Comparison of ENCODE assay signal across 6 cellular contexts in genomic region chr11:77697865-77698264, GRCh38.
"Had no signal": no experiment of that assay in that cellular context is flagged by ENCODE, and none has a peak within 500 bp of the region (broad histone marks: within the 10 kb centered on the region; RNA-seq: fewer than 3 reads in every experiment).

No MANE protein-coding gene starts in this region.

- H3K4me3 ChIP-seq: GM12878 had no signal

- DNase-seq: GDM1, GF-D8 had no signal

- FAIRE-seq: GM12878, GM12891, GM18507, GM19239 had no signal

- ATAC-seq: GM12878 had no signal
